Comparison of ENCODE assay signal across 8 cellular contexts in the genomic region with DNA sequence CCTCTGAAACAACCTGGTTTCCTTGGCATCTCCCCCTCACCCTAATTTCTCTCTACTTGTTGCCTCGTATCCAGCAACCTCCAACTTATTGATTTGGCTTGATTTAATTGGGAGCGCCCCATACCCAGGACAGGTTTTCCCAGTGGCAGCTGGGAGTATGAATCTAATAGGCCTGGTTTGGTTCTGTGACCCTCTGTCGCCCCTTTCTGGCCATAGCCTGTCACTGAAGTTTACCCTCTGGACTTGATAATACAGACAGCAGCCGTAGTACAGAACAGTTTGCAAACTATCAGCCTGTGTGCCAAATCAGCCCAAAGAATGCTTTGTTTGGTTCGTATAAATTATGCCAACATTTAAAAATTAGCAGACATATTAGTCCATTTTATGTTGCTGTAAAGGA.
DNase-seq lines count a peak whose midpoint lies in the region; ATAC-seq and TF ChIP-seq lines count a peak whose summit lies in the region.

No MANE protein-coding gene starts in this region.

- H3K4me1 ChIP-seq in colonic mucosa (no peaks in the 10 kb centered on the region), neural progenitor cell (peaks cover 34% of the 10 kb centered on the region)

- H3K4me2 ChIP-seq in neural progenitor cell = no peak overlapping the region

- no peak overlapping the region for H3K27ac ChIP-seq in colonic mucosa
- no peak overlapping the region for H3K27ac ChIP-seq in neural progenitor cell

- H3K9me3 ChIP-seq in colonic mucosa = no peaks in the 10 kb centered on the region
- no peaks in the 10 kb centered on the region for H3K9me3 ChIP-seq in neural progenitor cell (ENCODE audit: low read depth)

- no peak for ATAC-seq in stimulated activated memory B cell treated with anti-CD40 and anti-IgM and Interleukin-4, amounts not matched to agents 10 μg/mL and 1 μg/mL and 100 μg/mL, for 72 hours

- H3K9me3 Mint-ChIP-seq in neural progenitor cell = no peaks in the 10 kb centered on the region
- H3K9me3 Mint-ChIP-seq in stimulated activated memory B cell treated with anti-CD40 and anti-IgM and Interleukin-4, amounts not matched to agents 10 μg/mL and 1 μg/mL and 100 μg/mL, for 72 hours = no peaks in the 10 kb centered on the region

- no peak overlapping the region for H3K4me3 Mint-ChIP-seq in neural progenitor cell
- no peak overlapping the region for H3K4me3 Mint-ChIP-seq in stimulated activated memory B cell treated with anti-CD40 and anti-IgM and Interleukin-4, amounts not matched to agents 10 μg/mL and 1 μg/mL and 100 μg/mL, for 72 hours

- no peak overlapping the region for H3K4me3 ChIP-seq in HFF-Myc (replicated peaks; ENCODE audit: low read depth, low read length)
- H3K4me3 ChIP-seq in colonic mucosa = no peak overlapping the region
- H3K4me3 ChIP-seq in neural progenitor cell = no peak overlapping the region

- H3K27me3 Mint-ChIP-seq in neural progenitor cell (ENCODE audit: insufficient read depth, low read depth) = peaks cover 4% of the 10 kb centered on the region
- H3K27me3 Mint-ChIP-seq in stimulated activated memory B cell treated with anti-CD40 and anti-IgM and Interleukin-4, amounts not matched to agents 10 μg/mL and 1 μg/mL and 100 μg/mL, for 72 hours = no peaks in the 10 kb centered on the region

- no peak overlapping the region for H2AFZ ChIP-seq in neural progenitor cell (replicated peaks)

- intact Hi-C loops in colonic mucosa (cut with DNase I) = loop anchor here (10.0 kb wide), 1 partner anchor 406 kb away; no protein-coding TSS in a partner anchor

- H3K4me1 Mint-ChIP-seq in neural progenitor cell = peaks cover 29% of the 10 kb centered on the region
- H3K4me1 Mint-ChIP-seq in stimulated activated memory B cell treated with anti-CD40 and anti-IgM and Interleukin-4, amounts not matched to agents 10 μg/mL and 1 μg/mL and 100 μg/mL, for 72 hours = no peaks in the 10 kb centered on the region

- peaks cover 3% of the 10 kb centered on the region for H3F3A ChIP-seq in neural progenitor cell (ENCODE audit: low read depth)

- no peaks in the 10 kb centered on the region for H3K36me3 ChIP-seq in colonic mucosa
- no peaks in the 10 kb centered on the region for H3K36me3 ChIP-seq in neural progenitor cell

- no peaks in the 10 kb centered on the region for H3K36me3 Mint-ChIP-seq in neural progenitor cell
- no peaks in the 10 kb centered on the region for H3K36me3 Mint-ChIP-seq in stimulated activated memory B cell treated with anti-CD40 and anti-IgM and Interleukin-4, amounts not matched to agents 10 μg/mL and 1 μg/mL and 100 μg/mL, for 72 hours

- no peaks in the 10 kb centered on the region for H4K20me1 ChIP-seq in neural progenitor cell (ENCODE audit: low read depth)

- no peaks in the 10 kb centered on the region for H3K79me2 ChIP-seq in neural progenitor cell (ENCODE audit: low read depth)

- H3K27ac Mint-ChIP-seq in neural progenitor cell = no peak overlapping the region
- H3K27ac Mint-ChIP-seq in stimulated activated memory B cell treated with anti-CD40 and anti-IgM and Interleukin-4, amounts not matched to agents 10 μg/mL and 1 μg/mL and 100 μg/mL, for 72 hours = no peak overlapping the region

- TF ChIP-seq CTCF in HFF-Myc (IDR thresholded peaks at IDR 0.05; ENCODE audit: low read depth, low read length, missing control alignments) = peak; percentile 35
- TF ChIP-seq CTCF in colonic mucosa (IDR thresholded peaks at IDR 0.05) = no peak
- TF ChIP-seq CTCF in neural progenitor cell (IDR thresholded peaks at IDR 0.05) = peak; percentile 87

- H3K9ac ChIP-seq in colonic mucosa (ENCODE audit: low read depth in 2 of 2, low read length in 2 of 2) (no peak overlapping the region), neural progenitor cell (no peak overlapping the region)

- H3K27me3 ChIP-seq in colonic mucosa = no peaks in the 10 kb centered on the region
- no peaks in the 10 kb centered on the region for H3K27me3 ChIP-seq in neural progenitor cell

- DNase-seq in EL = peak; percentile 18
- DNase-seq in HFF-Myc (ENCODE audit: extremely low read depth, low read depth) = no peak
- DNase-seq in NCI-H2107 (lab: John Stamatoyannopoulos, UW) = peak; percentile 27
- peak; percentile 21 for DNase-seq in colonic mucosa
- peak; percentile 71 for DNase-seq in neural progenitor cell (ENCODE audit: low spot score)
- DNase-seq in mucosa of gallbladder (ENCODE audit: low spot score) = no peak
- DNase-seq in NCI-H2029 (lab: John Stamatoyannopoulos, UW) = no peak

Comparison
In these comparisons a context has a peak if more than half of its experiments do, and no peak if none do; other contexts are left out.
1. DNase-seq: peak in EL (single experiment), NCI-H2107 (single experiment), colonic mucosa (single experiment) and neural progenitor cell (single experiment); none in HFF-Myc (single experiment), mucosa of gallbladder (single experiment) and NCI-H2029 (single experiment).